26 cellular contexts compared by ENCODE assay signal in the genomic region with DNA sequence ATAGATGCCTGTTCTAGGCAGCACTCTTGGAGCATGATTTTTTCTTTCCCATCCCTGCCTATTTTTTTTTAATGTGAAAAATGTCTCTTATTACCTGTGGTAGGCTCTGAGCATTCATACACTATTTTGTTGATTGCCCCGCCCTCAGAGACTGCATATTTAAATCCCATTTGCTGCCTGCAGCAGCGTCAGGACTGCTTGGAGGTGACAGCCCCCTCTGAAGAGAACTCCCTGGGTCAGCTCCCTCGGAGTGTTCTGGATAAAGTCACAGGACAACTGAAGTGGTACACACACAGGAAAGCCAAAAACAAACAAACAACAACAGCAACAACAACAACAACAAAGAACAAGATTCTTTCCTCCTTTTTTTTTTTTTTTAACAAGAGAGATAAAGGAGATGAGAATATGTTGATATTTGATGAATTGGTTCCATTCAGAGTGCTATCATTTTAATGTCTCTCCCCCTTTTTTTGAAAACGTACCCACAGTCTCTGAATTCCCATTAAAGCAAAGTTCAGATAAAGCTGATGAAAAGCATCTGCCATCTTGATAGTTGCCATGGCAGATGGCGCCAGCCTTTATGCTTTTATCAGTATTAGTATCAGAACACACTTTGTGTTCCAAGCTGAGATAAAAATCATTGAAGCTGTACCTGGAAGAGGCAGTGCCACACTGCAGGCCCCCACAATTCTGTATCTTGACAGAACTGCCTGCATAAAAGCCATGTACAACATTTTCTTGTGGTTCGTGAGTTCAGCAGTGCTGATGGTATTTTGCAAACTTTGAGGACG.
"Had no signal": no experiment of that assay in that cellular context is flagged by ENCODE, and none has a peak within 500 bp of the region (broad histone marks: within the 10 kb centered on the region; RNA-seq: fewer than 3 reads in every experiment).

No MANE protein-coding gene starts in this region.

- H3K4me3 Mint-ChIP-seq: dendritic cell treated with granulocyte-macrophage colony-stimulating factor and Interleukin-4, amounts not matched to agents 40 ng/mL and 50 ng/mL, for 4 days; neural progenitor cell had no signal

- H3K9ac ChIP-seq: neural progenitor cell had no signal

- DNase-seq: activated CD4-positive, alpha-beta T cell treated with anti-CD3 and anti-CD28 coated beads, Interleukin-2, amount 10 ng/mL, durations not matched to agents 7 days and 5 days; activated CD8-positive, alpha-beta memory T cell treated with anti-CD3 and anti-CD28 coated beads for 24 hours; activated CD8-positive, alpha-beta memory T cell treated with anti-CD3 and anti-CD28 coated beads, Interleukin-2, amount 50 U/mL, for 48 hours; activated effector memory CD4-positive, alpha-beta T cell treated with Interleukin-2 at 50 U/mL for 16 hours; activated naive CD4-positive, alpha-beta T cell treated with anti-CD3 and anti-CD28 coated beads, Interleukin-2, amount 50 U/mL, for 16 hours; activated T-cell treated with anti-CD3 and anti-CD28 coated beads, Interleukin-2, amount 50 U/mL, for 48 hours; cerebellar nuclear complex; effector CD8-positive, alpha-beta T cell; immature natural killer cell; kidney glomerular epithelial cell; left ventricle myocardium inferior; mammary epithelial cell; mucosa of descending colon; naive B cell; stimulated activated CD4-positive, alpha-beta T cell treated with anti-CD3 and anti-CD28 coated beads, Interleukin-2, amount 100 ng/mL, for 24 hours; stimulated activated naive CD4-positive, alpha-beta T cell treated with Interleukin-2 at 50 U/mL for 16 hours had no signal

- H3K27me3 ChIP-seq: gastroesophageal sphincter, heart right ventricle, neural progenitor cell, right atrium auricular region, thyroid gland had no signal

- H3K4me1 ChIP-seq: gastroesophageal sphincter, left ventricle myocardium inferior, neural progenitor cell, prostate gland, right atrium auricular region, thyroid gland had no signal

- H3K27me3 Mint-ChIP-seq: activated CD4-positive, alpha-beta T cell treated with anti-CD3 and anti-CD28 coated beads, Interleukin-2, amount 10 ng/mL, durations not matched to agents 7 days and 5 days; dendritic cell treated with granulocyte-macrophage colony-stimulating factor and Interleukin-4, amounts not matched to agents 40 ng/mL and 50 ng/mL, for 4 days; naive B cell had no signal

- H3K36me3 ChIP-seq: gastroesophageal sphincter, heart right ventricle, left ventricle myocardium inferior, neural progenitor cell, prostate gland, right atrium auricular region, thyroid gland had no signal

- H3K27ac ChIP-seq: gastroesophageal sphincter, heart right ventricle, left ventricle myocardium inferior, neural progenitor cell, prostate gland, right atrium auricular region, thyroid gland had no signal

- H3K9me3 Mint-ChIP-seq: dendritic cell treated with granulocyte-macrophage colony-stimulating factor and Interleukin-4, amounts not matched to agents 40 ng/mL and 50 ng/mL, for 4 days; immature natural killer cell; naive B cell had no signal

- FAIRE-seq: astrocyte, bronchial epithelial cell had no signal

- H2AFZ ChIP-seq: neural progenitor cell had no signal

- H3K36me3 Mint-ChIP-seq: immature natural killer cell, naive B cell, neural progenitor cell had no signal

- H3K27ac Mint-ChIP-seq: dendritic cell treated with granulocyte-macrophage colony-stimulating factor and Interleukin-4, amounts not matched to agents 40 ng/mL and 50 ng/mL, for 4 days; neural progenitor cell had no signal

- H3K4me3 ChIP-seq: gastroesophageal sphincter, heart right ventricle, left ventricle myocardium inferior, mucosa of descending colon, neural progenitor cell, prostate gland, right atrium auricular region, thyroid gland had no signal

- H3K4me2 ChIP-seq: neural progenitor cell had no signal

- H3K9me3 ChIP-seq: gastroesophageal sphincter, left ventricle myocardium inferior, mucosa of descending colon, prostate gland, right atrium auricular region, thyroid gland had no signal

- ATAC-seq: esophagus mucosa, gastroesophageal sphincter, heart right ventricle, mucosa of descending colon had no signal
